Comparison of ENCODE assay signal across 23 cellular contexts in the genomic region with DNA sequence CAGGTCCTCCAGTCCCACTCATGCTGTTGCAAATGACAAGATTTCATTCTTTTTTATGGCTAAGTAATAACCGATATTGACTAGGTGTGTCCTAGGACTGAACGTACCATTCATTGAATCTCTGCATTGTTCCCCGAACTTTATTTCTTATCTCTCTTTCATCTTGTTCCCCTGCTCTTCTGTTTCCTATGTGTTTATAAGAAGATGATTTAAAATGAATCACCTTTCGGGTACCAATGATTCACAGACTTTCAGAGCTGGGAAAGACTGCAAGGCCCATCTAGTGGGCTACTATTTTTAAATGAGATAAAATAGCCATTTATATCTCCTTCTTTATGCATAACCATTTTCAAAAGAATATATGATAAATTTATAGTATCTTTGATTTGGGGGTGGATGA.
DNase-seq lines count a peak whose midpoint lies in the region; ATAC-seq and TF ChIP-seq lines count a peak whose summit lies in the region.
"Had no signal": no experiment of that assay in that cellular context is flagged by ENCODE, and none has a peak within 500 bp of the region (broad histone marks: within the 10 kb centered on the region; RNA-seq: fewer than 3 reads in every experiment).

No MANE protein-coding gene starts in this region.

- no peaks in the 10 kb centered on the region for H3K9me3 ChIP-seq in SK-N-SH
- H3K9me3 ChIP-seq: heart left ventricle, upper lobe of left lung had no signal

- peak in 1 of 2 experiments; percentile 74; a peak in 1 of 4 replicates for TF ChIP-seq EP300 in SK-N-SH (IDR thresholded peaks at IDR 0.05; ENCODE audit: borderline replicate concordance in 1 of 2, low read depth in 1 of 2, low read length in 1 of 2)

- H3K9ac ChIP-seq in SK-N-SH = no peak overlapping the region; the same call in 1 of the 2 replicates

- WGBS in SK-N-SH (ENCODE audit: low lambda C conversion rate) = 22% methylated on average over 4 of the region's 4 CpGs

- no peak for DNase-seq in SK-N-SH
- DNase-seq in NCI-H1694 treated with DMSO at 0.1 percent for 48 hours (lab: John Stamatoyannopoulos, UW) = peak; percentile 59
- DNase-seq in astrocyte of the spinal cord (ENCODE audit: low read depth, low spot score) = peak; percentile 35
- DNase-seq in central memory CD4-positive, alpha-beta T cell = no peak
- DNase-seq in stimulated activated naive B cell treated with anti-CD40 and anti-IgM and Interleukin-4, amounts not matched to agents 10 μg/mL and 1 μg/mL and 100 μg/mL, for 72 hours = no peak
- no peak for DNase-seq in cerebellar nuclear complex (lab: John Stamatoyannopoulos, UW)
- DNase-seq: activated B cell treated with CpG ODN at 0.5 μM for 24 hours; activated CD4-positive, alpha-beta T cell treated with anti-CD3 and anti-CD28 coated beads, Interleukin-2, amount 50 U/mL, for 4 hours; heart left ventricle; left cardiac atrium; naive B cell; NCI-H2107; NCI-H526; nucleus accumbens; small intestine; stimulated activated CD4-positive, alpha-beta T cell treated with anti-CD3 and anti-CD28 coated beads, Interleukin-2, amount 100 ng/mL, for 24 hours; T-helper 9 cell; upper lobe of left lung had no signal

- H3K27ac Mint-ChIP-seq in stimulated activated naive B cell treated with anti-CD40 and anti-IgM and Interleukin-4, amounts not matched to agents 10 μg/mL and 1 μg/mL and 100 μg/mL, for 72 hours = no peak overlapping the region
- H3K27ac Mint-ChIP-seq: activated B cell treated with CpG ODN at 0.5 μM for 24 hours; activated naive CD8-positive, alpha-beta T cell; naive B cell had no signal

- H3K36me3 Mint-ChIP-seq in stimulated activated naive B cell treated with anti-CD40 and anti-IgM and Interleukin-4, amounts not matched to agents 10 μg/mL and 1 μg/mL and 100 μg/mL, for 72 hours = no peaks in the 10 kb centered on the region
- H3K36me3 Mint-ChIP-seq: activated naive CD8-positive, alpha-beta T cell; naive B cell had no signal

- 0 out of 2 replicates have a peak overlapping the region, but pooled peaks have one; percentile 39 for H3K4me2 ChIP-seq in SK-N-SH

- ATAC-seq in SK-N-SH treated with all-trans-retinoic acid at 6 μM for 48 hours = no peak
- no peak for ATAC-seq in activated CD4-positive, CD25-positive, alpha-beta regulatory T cell treated with anti-CD3 and anti-CD28 coated beads, Interleukin-2, amount 50 U/mL, for 24 hours
- ATAC-seq in stimulated activated naive B cell treated with anti-CD40 and anti-IgM and Interleukin-4, amounts not matched to agents 10 μg/mL and 1 μg/mL and 100 μg/mL, for 72 hours (replicated peaks) = no peak
- ATAC-seq: GM12878, heart left ventricle, HepG2, left cardiac atrium had no signal

- H3K27me3 ChIP-seq in SK-N-SH (ENCODE audit: insufficient read depth) = no peaks in the 10 kb centered on the region
- H3K27me3 ChIP-seq: heart left ventricle, upper lobe of left lung had no signal

- CTCF ChIA-PET in SK-N-SH (lab: Yijun Ruan, JAX) = no interaction called here

- in situ Hi-C loops in astrocyte of the spinal cord (cut with HindIII; ENCODE audit: low sequenced_read_pairs) = no loop called here

- H3K36me3 ChIP-seq in SK-N-SH (replicated peaks in 1 of 2; ENCODE audit: control insufficient read depth in 1 of 2, insufficient read depth in 2 of 2, low read length in 1 of 2) = no peaks in the 10 kb centered on the region
- H3K36me3 ChIP-seq: heart left ventricle, upper lobe of left lung had no signal

- no peaks in the 10 kb centered on the region for H3K4me1 Mint-ChIP-seq in stimulated activated naive B cell treated with anti-CD40 and anti-IgM and Interleukin-4, amounts not matched to agents 10 μg/mL and 1 μg/mL and 100 μg/mL, for 72 hours
- H3K4me1 Mint-ChIP-seq: activated B cell treated with CpG ODN at 0.5 μM for 24 hours, naive B cell had no signal

- TF ChIP-seq RAD21 in SK-N-SH (IDR thresholded peaks at IDR 0.05; ENCODE audit: low read length) = no peak

- H3K4me3 ChIP-seq in SK-N-SH (ENCODE audit: low read depth in 2 of 2, low read length in 1 of 2) (no peak overlapping the region), astrocyte of the spinal cord (ENCODE audit: low read depth, low read length) (no peak overlapping the region)
- H3K4me3 ChIP-seq: GM12878, heart left ventricle, upper lobe of left lung had no signal

- H3K4me3 Mint-ChIP-seq in stimulated activated naive B cell treated with anti-CD40 and anti-IgM and Interleukin-4, amounts not matched to agents 10 μg/mL and 1 μg/mL and 100 μg/mL, for 72 hours = no peak overlapping the region
- H3K4me3 Mint-ChIP-seq: activated B cell treated with CpG ODN at 0.5 μM for 24 hours; activated naive CD8-positive, alpha-beta T cell; naive B cell had no signal

- H3K79me2 ChIP-seq in SK-N-SH (ENCODE audit: insufficient read depth) = no peaks in the 10 kb centered on the region

- peaks cover 0 to 20% of the 10 kb centered on the region in 2 experiments; a peak in 2 of 4 replicates for H3K4me1 ChIP-seq in SK-N-SH (ENCODE audit: control insufficient read depth in 1 of 2, insufficient read depth in 2 of 2, low read depth in 1 of 2, low read length in 1 of 2)
- H3K4me1 ChIP-seq: heart left ventricle, upper lobe of left lung had no signal

- POLR2A ChIA-PET in SK-N-SH (lab: Yijun Ruan, JAX) = no interaction called here

- H4K20me1 ChIP-seq in SK-N-SH (ENCODE audit: insufficient read depth) = no peaks in the 10 kb centered on the region

- H2AFZ ChIP-seq in SK-N-SH (ENCODE audit: low read depth) = no peak overlapping the region

- H3K9me3 Mint-ChIP-seq in stimulated activated naive B cell treated with anti-CD40 and anti-IgM and Interleukin-4, amounts not matched to agents 10 μg/mL and 1 μg/mL and 100 μg/mL, for 72 hours = no peaks in the 10 kb centered on the region
- H3K9me3 Mint-ChIP-seq: activated B cell treated with CpG ODN at 0.5 μM for 24 hours had no signal

- no peaks in the 10 kb centered on the region for H3K27me3 Mint-ChIP-seq in stimulated activated naive B cell treated with anti-CD40 and anti-IgM and Interleukin-4, amounts not matched to agents 10 μg/mL and 1 μg/mL and 100 μg/mL, for 72 hours
- H3K27me3 Mint-ChIP-seq: activated B cell treated with CpG ODN at 0.5 μM for 24 hours; activated naive CD8-positive, alpha-beta T cell; naive B cell had no signal

- TF ChIP-seq CTCF in SK-N-SH (IDR thresholded peaks at IDR 0.05) (no peak), astrocyte of the spinal cord (IDR thresholded peaks at IDR 0.05; ENCODE audit: low read depth, low read length) (no peak)

- H3F3A ChIP-seq in SK-N-SH (replicated peaks; ENCODE audit: insufficient read depth) = peaks cover 36% of the 10 kb centered on the region

- H3K27ac ChIP-seq in SK-N-SH (ENCODE audit: low read depth in 2 of 2, low read length in 1 of 2) = peak overlapping the region in 1 of 2 experiments; percentile 84; a peak in 2 of 4 replicates
- H3K27ac ChIP-seq: heart left ventricle, upper lobe of left lung had no signal

- no peaks in the 10 kb centered on the region for H3K9me2 ChIP-seq in SK-N-SH

TF ChIP-seq in SK-N-SH, 30 proteins besides CTCF, POLR2A, EP300 and RAD21 (continues in another document):
- TF ChIP-seq, protein P1, sequence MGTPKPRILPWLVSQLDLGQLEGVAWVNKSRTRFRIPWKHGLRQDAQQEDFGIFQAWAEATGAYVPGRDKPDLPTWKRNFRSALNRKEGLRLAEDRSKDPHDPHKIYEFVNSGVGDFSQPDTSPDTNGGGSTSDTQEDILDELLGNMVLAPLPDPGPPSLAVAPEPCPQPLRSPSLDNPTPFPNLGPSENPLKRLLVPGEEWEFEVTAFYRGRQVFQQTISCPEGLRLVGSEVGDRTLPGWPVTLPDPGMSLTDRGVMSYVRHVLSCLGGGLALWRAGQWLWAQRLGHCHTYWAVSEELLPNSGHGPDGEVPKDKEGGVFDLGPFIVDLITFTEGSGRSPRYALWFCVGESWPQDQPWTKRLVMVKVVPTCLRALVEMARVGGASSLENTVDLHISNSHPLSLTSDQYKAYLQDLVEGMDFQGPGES (IDR thresholded peaks at IDR 0.05; ENCODE audit: low read depth, low read length) = no peak
- TF ChIP-seq NFIC (IDR thresholded peaks at IDR 0.05; ENCODE audit: borderline replicate concordance) = peak; percentile 27; the same call in 1 of the 2 replicates

TF ChIP-seq in SK-N-SH treated with all-trans-retinoic acid at 6 μM for 48 hours, 23 proteins besides CTCF, POLR2A, EP300 and RAD21 (continues in another document):
- TF ChIP-seq OSR1 (CRISPR knock-in tag; IDR thresholded peaks at IDR 0.05) = no peak
- no peak for TF ChIP-seq ISL1 (CRISPR knock-in tag; IDR thresholded peaks at IDR 0.05)
- TF ChIP-seq, protein P2, sequence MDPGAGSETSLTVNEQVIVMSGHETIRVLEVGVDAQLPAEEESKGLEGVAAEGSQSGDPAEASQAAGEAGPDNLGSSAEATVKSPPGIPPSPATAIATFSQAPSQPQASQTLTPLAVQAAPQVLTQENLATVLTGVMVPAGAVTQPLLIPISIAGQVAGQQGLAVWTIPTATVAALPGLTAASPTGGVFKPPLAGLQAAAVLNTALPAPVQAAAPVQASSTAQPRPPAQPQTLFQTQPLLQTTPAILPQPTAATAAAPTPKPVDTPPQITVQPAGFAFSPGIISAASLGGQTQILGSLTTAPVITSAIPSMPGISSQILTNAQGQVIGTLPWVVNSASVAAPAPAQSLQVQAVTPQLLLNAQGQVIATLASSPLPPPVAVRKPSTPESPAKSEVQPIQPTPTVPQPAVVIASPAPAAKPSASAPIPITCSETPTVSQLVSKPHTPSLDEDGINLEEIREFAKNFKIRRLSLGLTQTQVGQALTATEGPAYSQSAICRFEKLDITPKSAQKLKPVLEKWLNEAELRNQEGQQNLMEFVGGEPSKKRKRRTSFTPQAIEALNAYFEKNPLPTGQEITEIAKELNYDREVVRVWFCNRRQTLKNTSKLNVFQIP (CRISPR knock-in tag; IDR thresholded peaks at IDR 0.05; ENCODE audit: borderline replicate concordance, low read depth) = no peak
- no peak for TF ChIP-seq CSDC2 (CRISPR knock-in tag; IDR thresholded peaks at IDR 0.05)
- no peak for TF ChIP-seq TCF4 (CRISPR knock-in tag; IDR thresholded peaks at IDR 0.05; ENCODE audit: borderline replicate concordance)
- no peak for TF ChIP-seq ESRRG (CRISPR knock-in tag; IDR thresholded peaks at IDR 0.05)
- no peak for TF ChIP-seq ZFP30 (CRISPR knock-in tag; IDR thresholded peaks at IDR 0.05)
- no peak for TF ChIP-seq ARNTL (CRISPR knock-in tag; IDR thresholded peaks at IDR 0.05; ENCODE audit: borderline replicate concordance, low read depth)

Comparison
In these comparisons a context has a peak if more than half of its experiments do, and no peak if none do; other contexts are left out.
1. DNase-seq: peak in NCI-H1694 treated with DMSO at 0.1 percent for 48 hours (single experiment) and astrocyte of the spinal cord (single experiment); none in SK-N-SH (single experiment), central memory CD4-positive, alpha-beta T cell (single experiment), stimulated activated naive B cell treated with anti-CD40 and anti-IgM and Interleukin-4, amounts not matched to agents 10 μg/mL and 1 μg/mL and 100 μg/mL, for 72 hours (single experiment) and cerebellar nuclear complex (0 of 2).